18 cellular contexts compared by ENCODE assay signal in the genomic region with DNA sequence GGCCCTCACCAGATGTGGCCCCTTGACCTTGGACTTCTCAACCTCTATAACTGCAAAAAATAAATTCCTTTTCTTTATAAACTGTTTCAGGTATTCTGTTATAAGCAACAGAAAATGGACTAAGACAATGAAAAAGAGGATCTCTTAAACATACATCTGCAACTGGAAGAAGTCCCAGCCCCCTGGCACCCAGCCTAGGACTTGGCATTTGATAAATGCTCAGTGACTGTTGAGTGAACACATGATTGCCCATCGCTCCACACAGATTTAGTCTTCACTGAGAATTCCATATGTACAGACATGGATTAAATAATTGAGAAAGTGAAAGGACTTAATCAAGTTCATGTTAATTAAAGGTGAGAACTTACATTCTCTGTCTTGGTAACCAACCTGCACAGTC.
DNase-seq lines count a peak whose midpoint lies in the region; ATAC-seq and TF ChIP-seq lines count a peak whose summit lies in the region.
"Had no signal": no experiment of that assay in that cellular context is flagged by ENCODE, and none has a peak within 500 bp of the region (broad histone marks: within the 10 kb centered on the region; RNA-seq: fewer than 3 reads in every experiment).

No MANE protein-coding gene starts in this region.

- no peak for TF ChIP-seq CTCF in heart left ventricle (IDR thresholded peaks at IDR 0.05)

- ATAC-seq in Right ventricle myocardium superior (ENCODE audit: poor library complexity): no peak
- no peak for ATAC-seq in heart left ventricle
- no peak for ATAC-seq in GM21825 (IDR thresholded peaks at IDR 0.05; ENCODE audit: unreplicated experiment)

- H3K27me3 ChIP-seq in heart left ventricle: peaks cover 0 to 14% (median 0%) of the 10 kb centered on the region in 9 donors

- 48 to 81% (median 63%) methylated on average over 1 of the region's 1 CpG for WGBS in heart left ventricle, 4 donors

- peaks cover 0 to 12% (median 0%) of the 10 kb centered on the region in 12 donors for H3K4me1 ChIP-seq in heart left ventricle

- H3K4me3 ChIP-seq in heart left ventricle: no peak overlapping the region
- H3K4me3 ChIP-seq: GM23248 had no signal

- no peak for TF ChIP-seq POLR2A in heart left ventricle (IDR thresholded peaks at IDR 0.05)

- H3K9me3 ChIP-seq in heart left ventricle: peaks cover 0 to 1% (median 0%) of the 10 kb centered on the region in 12 donors

- DNase-seq in NCI-H2029 (lab: John Stamatoyannopoulos, UW): peak; percentile 9
- no peak for DNase-seq in NCI-H2029 treated with DMSO at 0.1 percent for 48 hours (lab: John Stamatoyannopoulos, UW)
- DNase-seq in Right ventricle myocardium superior: peak; percentile 46
- DNase-seq in heart left ventricle: no peak
- peak; percentile 36 for DNase-seq in A172 (ENCODE audit: low spot score)
- DNase-seq in NCI-H1694 treated with DMSO at 0.1 percent for 48 hours (lab: John Stamatoyannopoulos, UW): peak; percentile 53
- no peak for DNase-seq in SKM-1 (lab: John Stamatoyannopoulos, UW; ENCODE audit: unreplicated experiment)
- DNase-seq: C1 segment of cervical spinal cord; Calu3; CD4-positive, alpha-beta memory T cell; COR-L47; DMS53; DMS79 treated with DMSO at 0.1 percent for 48 hours; GM23248; H7; HCEC 1CT had no signal

- intact Hi-C loops in Right ventricle myocardium superior (cut with DNase I) (no loop called here), heart left ventricle (cut with DNase I) (loop anchor here in 3 of 10 donors (10.0 kb wide), 3 partner anchors 499 to 649 kb away; no protein-coding TSS in a partner anchor)

- H3K27ac ChIP-seq in heart left ventricle: no peak overlapping the region
- H3K27ac ChIP-seq: 22Rv1, GM23248 had no signal

- H3K36me3 ChIP-seq in heart left ventricle: no peaks in the 10 kb centered on the region

Comparison
In these comparisons a context has a peak if more than half of its experiments do, and no peak if none do; other contexts are left out.
1. DNase-seq: peak in NCI-H2029 (single experiment), Right ventricle myocardium superior (single experiment), A172 (single experiment) and NCI-H1694 treated with DMSO at 0.1 percent for 48 hours (single experiment); none in NCI-H2029 treated with DMSO at 0.1 percent for 48 hours (single experiment), heart left ventricle (0 of 5) and SKM-1 (single experiment).